1 cellular context compared by ENCODE assay signal in genomic region chr1:77779529-77780281, GRCh38.
TF ChIP-seq lines count a peak whose summit lies in the region.

TSS of gene MIGA1 (plus strand) at chr1:77779649. CDS start at chr1:77783253, 3,604 bp downstream.

TF ChIP-seq in GM23338, 12 proteins besides CTCF, POLR2A, EP300 and RAD21:
- TF ChIP-seq ZNF331 (CRISPR knock-in tag; IDR thresholded peaks at IDR 0.05; ENCODE audit: low read depth): no peak
- TF ChIP-seq JUNB (IDR thresholded peaks at IDR 0.05; ENCODE audit: unreplicated experiment): no peak
- TF ChIP-seq ETS1 (IDR thresholded peaks at IDR 0.05): peak; percentile 91
- TF ChIP-seq POLR2AphosphoS5 (IDR thresholded peaks at IDR 0.05; ENCODE audit: low read depth): peak; percentile 80
- TF ChIP-seq CREB1 (CRISPR knock-in tag; IDR thresholded peaks at IDR 0.05; ENCODE audit: low read depth): peak; percentile 86
- no peak for TF ChIP-seq ZNF462 (CRISPR knock-in tag; IDR thresholded peaks at IDR 0.05)
- no peak for TF ChIP-seq EZH2phosphoT487 (IDR thresholded peaks at IDR 0.05; ENCODE audit: unreplicated experiment)
- TF ChIP-seq ZNF114 (CRISPR knock-in tag; IDR thresholded peaks at IDR 0.05): no peak
